Comparison of ENCODE assay signal across 21 cellular contexts in the genomic region with DNA sequence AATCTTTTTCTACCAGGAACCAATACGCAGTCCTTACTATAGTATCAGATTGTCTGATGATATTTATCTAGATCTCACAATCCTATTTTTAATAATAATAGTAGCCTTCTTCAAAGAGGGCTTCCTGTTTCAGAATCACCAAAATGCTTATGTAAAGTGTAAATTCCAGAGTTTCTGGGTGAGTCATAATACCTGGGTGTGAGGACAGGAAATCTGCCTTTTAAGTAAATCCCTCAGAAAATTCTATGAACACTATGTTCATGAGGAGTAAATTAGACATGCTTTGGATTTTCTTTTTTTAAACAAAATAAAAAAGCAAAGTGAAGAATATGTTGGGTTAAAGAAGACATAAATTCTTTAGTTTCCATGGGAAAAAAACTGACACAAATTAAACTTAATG. TPM values are rescaled to one million over a fixed set of nuclear protein-coding genes. Genes with fewer than 3 reads are reported as not detected.
A peak's percentile ranks its signal among the peaks of the same experiment; 100 is the strongest.
DNase-seq lines count a peak whose midpoint lies in the region; ATAC-seq, FAIRE-seq and TF ChIP-seq lines count a peak whose summit lies in the region.
"Had no signal": no experiment of that assay in that cellular context is flagged by ENCODE, and none has a peak within 500 bp of the region (broad histone marks: within the 10 kb centered on the region; RNA-seq: fewer than 3 reads in every experiment).

No MANE protein-coding gene starts in this region.

- ATAC-seq in GM21737 (IDR thresholded peaks at IDR 0.05; ENCODE audit: unreplicated experiment), result no peak
- ATAC-seq: left colon; natural killer cell treated with Interleukin-12 subunit alpha and Interleukin-12 subunit beta and Interleukin-15 and Interleukin-18, amount 100 ng/mL, for 72 hours had no signal

- H3K36me3 ChIP-seq in bronchial epithelial cell (ENCODE audit: control insufficient read depth, insufficient read depth, low read length), result no peaks in the 10 kb centered on the region
- H3K36me3 ChIP-seq: SJSA1, thyroid gland had no signal

- no peak overlapping the region for H3K4me3 ChIP-seq in bronchial epithelial cell (ENCODE audit: low read depth, low read length)
- H3K4me3 ChIP-seq: dorsolateral prefrontal cortex, SJSA1, thyroid gland had no signal

- no peaks in the 10 kb centered on the region for H3K27me3 ChIP-seq in bronchial epithelial cell (ENCODE audit: control insufficient read depth, insufficient read depth, low read length)
- H3K27me3 ChIP-seq: SJSA1, thyroid gland had no signal

- DNase-seq in EH (ENCODE audit: low read depth), result peak; percentile 52
- DNase-seq in NCI-H226, result peak; percentile 43
- peak; percentile 83 for DNase-seq in bronchial epithelial cell (ENCODE audit: low read depth)
- DNase-seq in renal cortical epithelial cell (ENCODE audit: low read depth), result peak; percentile 54
- DNase-seq in occipital lobe (lab: John Stamatoyannopoulos, UW), result no peak
- DNase-seq in NCI-H2171 treated with DMSO at 0.1 percent for 48 hours (lab: John Stamatoyannopoulos, UW), result no peak
- DNase-seq: activated CD8-positive, alpha-beta memory T cell treated with anti-CD3 and anti-CD28 coated beads, Interleukin-2, amount 50 U/mL, for 4 hours; activated gamma-delta T cell; AML-193; dorsolateral prefrontal cortex; erythroblast; left colon; midbrain; NCI-H1436 treated with DMSO at 0.1 percent for 48 hours; NCI-H748 treated with DMSO at 0.1 percent for 48 hours; stimulated activated naive CD4-positive, alpha-beta T cell; thyroid gland had no signal

- no peak for FAIRE-seq in bronchial epithelial cell (lab: Jason Lieb, UNC)
- FAIRE-seq: GM18507 had no signal

- no peak for TF ChIP-seq CTCF in bronchial epithelial cell (IDR thresholded peaks at IDR 0.05; ENCODE audit: insufficient read depth, low read length, severe bottlenecking)

RNA-seq across cellular contexts. Expression of a gene that starts 20.5 kb away (rescaled TPM):
- total RNA-seq in bronchial epithelial cell (13.6 and 43.7 TPM in 2 replicates), renal cortical epithelial cell (2.7 and 16.3 TPM in 2 replicates), occipital lobe (4.5 TPM)
- total RNA-seq: natural killer cell treated with Interleukin-12 subunit alpha and Interleukin-12 subunit beta and Interleukin-15 and Interleukin-18, amount 100 ng/mL, for 72 hours had no signal

Comparison
In these comparisons a context has a peak if more than half of its experiments do, and no peak if none do; other contexts are left out.
1. DNase-seq: peak in EH (single experiment), NCI-H226 (single experiment), bronchial epithelial cell (single experiment) and renal cortical epithelial cell (single experiment); none in occipital lobe (single experiment) and NCI-H2171 treated with DMSO at 0.1 percent for 48 hours (single experiment).